In the genomic region with DNA sequence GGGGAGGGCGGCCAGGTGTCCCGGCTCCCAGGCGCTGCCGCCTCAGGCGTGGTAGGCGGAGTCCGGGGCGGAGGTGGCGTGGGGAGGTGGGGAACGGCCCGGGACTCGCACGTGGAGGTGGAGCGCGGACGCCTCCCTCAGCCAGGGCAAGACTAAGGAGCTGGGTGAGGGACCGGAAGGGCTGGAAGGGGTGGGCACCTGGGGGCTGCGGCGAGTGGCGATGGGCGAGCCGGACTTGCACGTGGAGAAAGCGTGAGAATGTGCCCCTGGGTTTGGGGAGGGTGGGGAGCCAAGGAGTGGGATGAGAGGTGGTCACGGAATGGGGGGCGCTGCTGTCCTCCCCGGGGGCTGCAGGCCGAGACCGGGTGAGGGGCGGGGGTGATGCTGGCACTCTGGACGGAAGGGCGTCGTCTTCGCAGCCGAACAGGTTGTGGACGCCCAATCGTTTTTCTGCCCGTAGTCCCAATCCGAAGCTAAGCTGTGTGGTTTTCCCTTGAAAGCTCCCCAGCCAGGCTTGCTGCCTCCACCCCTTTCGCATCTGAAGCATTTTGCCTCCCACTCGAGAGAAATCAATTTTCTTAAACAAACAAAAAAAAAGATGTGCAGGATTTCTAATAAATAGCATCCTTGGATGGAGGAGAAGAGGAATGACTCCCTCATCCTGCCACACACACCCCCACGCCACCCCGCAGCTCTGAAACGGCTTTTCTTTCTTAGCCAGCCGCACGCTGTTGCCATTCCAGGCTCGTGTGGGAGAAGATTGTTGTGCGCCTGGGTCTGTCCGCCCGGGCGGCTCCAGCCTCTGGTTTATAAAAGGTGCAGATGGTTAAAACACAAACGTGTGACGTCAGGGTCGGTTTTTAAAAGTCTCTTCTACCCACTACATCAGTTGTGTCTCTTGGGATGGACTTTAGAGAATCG, we compare ENCODE assay signal across 8 cellular contexts.
DNase-seq lines count a peak whose midpoint lies in the region; ATAC-seq and TF ChIP-seq lines count a peak whose summit lies in the region.

No MANE protein-coding gene starts in this region.

- no peak for TF ChIP-seq CTCF in HFF-Myc (IDR thresholded peaks at IDR 0.05; ENCODE audit: low read depth, low read length, missing control alignments)
- TF ChIP-seq CTCF in right lobe of liver (IDR thresholded peaks at IDR 0.05) = no peak

- H3K27ac Mint-ChIP-seq in activated T-cell treated with anti-CD3 and anti-CD28 coated beads, Interleukin-2, amount 50 U/mL, for 24 hours = peak overlapping the region; percentile 88
- H3K27ac Mint-ChIP-seq in T-helper 2 cell treated with Interferon-gamma antibody and Interleukin-4, amounts not matched to agents 5 μg/mL and 100 μg/mL, for 36 hours = peak overlapping the region; percentile 74
- H3K27ac Mint-ChIP-seq in dendritic cell treated with granulocyte-macrophage colony-stimulating factor and Interleukin-4, amounts not matched to agents 40 ng/mL and 50 ng/mL, for 4 days = peak overlapping the region; percentile 75

- peaks cover 0 to 23% (median 7%) of the 10 kb centered on the region in 4 donors for H3K4me1 ChIP-seq in right lobe of liver

- no peaks in the 10 kb centered on the region for H3K9me3 ChIP-seq in MG63
- H3K9me3 ChIP-seq in right lobe of liver = no peaks in the 10 kb centered on the region

- H3K27me3 Mint-ChIP-seq in activated T-cell treated with anti-CD3 and anti-CD28 coated beads, Interleukin-2, amount 50 U/mL, for 24 hours = no peaks in the 10 kb centered on the region
- H3K27me3 Mint-ChIP-seq in T-helper 2 cell treated with Interferon-gamma antibody and Interleukin-4, amounts not matched to agents 5 μg/mL and 100 μg/mL, for 36 hours (ENCODE audit: low read depth) = peaks cover 2% of the 10 kb centered on the region
- peaks cover 26% of the 10 kb centered on the region for H3K27me3 Mint-ChIP-seq in dendritic cell treated with granulocyte-macrophage colony-stimulating factor and Interleukin-4, amounts not matched to agents 40 ng/mL and 50 ng/mL, for 4 days

- H3K4me1 Mint-ChIP-seq in activated T-cell treated with anti-CD3 and anti-CD28 coated beads, Interleukin-2, amount 50 U/mL, for 24 hours (ENCODE audit: low read depth) = peaks cover 45% of the 10 kb centered on the region
- peaks cover 30% of the 10 kb centered on the region for H3K4me1 Mint-ChIP-seq in T-helper 2 cell treated with Interferon-gamma antibody and Interleukin-4, amounts not matched to agents 5 μg/mL and 100 μg/mL, for 36 hours (ENCODE audit: low read depth)
- H3K4me1 Mint-ChIP-seq in dendritic cell treated with granulocyte-macrophage colony-stimulating factor and Interleukin-4, amounts not matched to agents 40 ng/mL and 50 ng/mL, for 4 days (ENCODE audit: low read depth) = no peaks in the 10 kb centered on the region

- H3K27ac ChIP-seq in right lobe of liver = peak overlapping the region; percentile 23 to 89 (median 79)

- TF ChIP-seq POLR2A in right lobe of liver (IDR thresholded peaks at IDR 0.05) = no peak

- peak overlapping the region; percentile 80 for H3K4me3 ChIP-seq in HFF-Myc (replicated peaks; ENCODE audit: low read depth, low read length)
- H3K4me3 ChIP-seq in MG63 = peak overlapping the region; percentile 69
- peak overlapping the region; percentile 85 to 87 (median 86) for H3K4me3 ChIP-seq in right lobe of liver

- H3K27me3 ChIP-seq in MG63 = no peaks in the 10 kb centered on the region
- no peaks in the 10 kb centered on the region for H3K27me3 ChIP-seq in right lobe of liver

- ATAC-seq in right lobe of liver = peak; percentile 64 to 78 (median 73)

- DNase-seq in activated T-cell treated with anti-CD3 and anti-CD28 coated beads, Interleukin-2, amount 50 U/mL, for 24 hours = peak; percentile 73
- no peak for DNase-seq in activated T-cell treated with anti-CD3 and anti-CD28 coated beads for 4 hours
- peak; percentile 39 for DNase-seq in HFF-Myc (ENCODE audit: extremely low read depth, low read depth)
- DNase-seq in MG63 = peak; percentile 69
- DNase-seq in T-helper 2 cell treated with Interferon-gamma antibody and Interleukin-4, amounts not matched to agents 5 μg/mL and 100 μg/mL, for 36 hours (ENCODE audit: low spot score) = peak; percentile 28
- peak; percentile 67 to 81 (median 68) for DNase-seq in right lobe of liver
- peak; percentile 2 to 7 for DNase-seq in stimulated activated CD4-positive, alpha-beta T cell treated with anti-CD3 and anti-CD28 coated beads, Interleukin-4, amount 100 ng/mL, for 4 hours

- peaks cover 29% of the 10 kb centered on the region for H3K36me3 Mint-ChIP-seq in activated T-cell treated with anti-CD3 and anti-CD28 coated beads, Interleukin-2, amount 50 U/mL, for 24 hours (ENCODE audit: low read depth)
- H3K36me3 Mint-ChIP-seq in T-helper 2 cell treated with Interferon-gamma antibody and Interleukin-4, amounts not matched to agents 5 μg/mL and 100 μg/mL, for 36 hours (ENCODE audit: low read depth) = peaks cover 11% of the 10 kb centered on the region
- peaks cover 7% of the 10 kb centered on the region for H3K36me3 Mint-ChIP-seq in dendritic cell treated with granulocyte-macrophage colony-stimulating factor and Interleukin-4, amounts not matched to agents 40 ng/mL and 50 ng/mL, for 4 days (ENCODE audit: low read depth)

- peak overlapping the region; percentile 83 for H3K4me3 Mint-ChIP-seq in activated T-cell treated with anti-CD3 and anti-CD28 coated beads, Interleukin-2, amount 50 U/mL, for 24 hours
- peak overlapping the region; percentile 84 for H3K4me3 Mint-ChIP-seq in T-helper 2 cell treated with Interferon-gamma antibody and Interleukin-4, amounts not matched to agents 5 μg/mL and 100 μg/mL, for 36 hours
- H3K4me3 Mint-ChIP-seq in dendritic cell treated with granulocyte-macrophage colony-stimulating factor and Interleukin-4, amounts not matched to agents 40 ng/mL and 50 ng/mL, for 4 days = peak overlapping the region; percentile 85

- intact Hi-C loops in dendritic cell treated with granulocyte-macrophage colony-stimulating factor and Interleukin-4, amounts not matched to agents 40 ng/mL and 50 ng/mL, for 4 days (cut with micrococcal nuclease) = no loop called here
- intact Hi-C loops in right lobe of liver (cut with DNase I) = no loop called here

- 4% methylated on average over 29 of the region's 55 CpGs for WGBS in right lobe of liver (ENCODE audit: insufficient coverage, low coverage, low lambda C conversion rate, missing lambda C conversion rate)

- H3K36me3 ChIP-seq in MG63 = 0 out of 2 replicates have a peak, but pooled peaks cover under 1% of the 10 kb centered on the region
- no peaks in the 10 kb centered on the region for H3K36me3 ChIP-seq in right lobe of liver

- H3K9me3 Mint-ChIP-seq in activated T-cell treated with anti-CD3 and anti-CD28 coated beads, Interleukin-2, amount 50 U/mL, for 24 hours = no peaks in the 10 kb centered on the region
- peaks cover 9% of the 10 kb centered on the region for H3K9me3 Mint-ChIP-seq in T-helper 2 cell treated with Interferon-gamma antibody and Interleukin-4, amounts not matched to agents 5 μg/mL and 100 μg/mL, for 36 hours
- no peaks in the 10 kb centered on the region for H3K9me3 Mint-ChIP-seq in dendritic cell treated with granulocyte-macrophage colony-stimulating factor and Interleukin-4, amounts not matched to agents 40 ng/mL and 50 ng/mL, for 4 days
